ENCODE assay signal across 26 cellular contexts in genomic region chr17:14622622-14623101, GRCh38.
DNase-seq lines count a peak whose midpoint lies in the region; ATAC-seq and TF ChIP-seq lines count a peak whose summit lies in the region.
"Had no signal": no experiment of that assay in that cellular context is flagged by ENCODE, and none has a peak within 500 bp of the region (broad histone marks: within the 10 kb centered on the region; RNA-seq: fewer than 3 reads in every experiment).

No MANE protein-coding gene starts in this region.

- DNase-seq in AG10803 (ENCODE audit: low read depth) (peak; percentile 2), epidermal melanocyte (ENCODE audit: insufficient read length, low spot score) (peak; percentile 22), nephron progenitor cell (peak; percentile 40), AG20443 (ENCODE audit: low spot score) (no peak), NCI-H2081 treated with DMSO at 0.1 percent for 48 hours (lab: John Stamatoyannopoulos, UW) (no peak), C1 segment of cervical spinal cord (lab: John Stamatoyannopoulos, UW) (no peak)
- DNase-seq: activated CD4-positive, alpha-beta T cell treated with anti-CD3 and anti-CD28 coated beads, Interleukin-2, amount 10 ng/mL, durations not matched to agents 24 days and 14 days; activated T-cell treated with anti-CD3 and anti-CD28 coated beads, Interleukin-2, amount 50 U/mL, for 4 hours; body of pancreas; CD4-positive, alpha-beta memory T cell; effector CD8-positive, alpha-beta T cell; MM.1S; NCI-H1436 treated with DMSO at 0.1 percent for 48 hours; NCI-H524 treated with DMSO at 0.1 percent for 48 hours; stimulated activated CD4-positive, alpha-beta T cell treated with anti-CD3 and anti-CD28 coated beads, Interleukin-4, amount 100 ng/mL, for 24 hours; stimulated activated naive CD4-positive, alpha-beta T cell; T-helper 17 cell; uterus had no signal

- POLR2A ChIA-PET in HEK293 (lab: Yijun Ruan, JAX) = interaction anchor here (2.1 kb wide), 1 partner anchor 322 kb away, joined by 14 read pairs; the partner anchor contains the start of gene HS3ST3B1

- CTCF ChIA-PET in HEK293 (lab: Yijun Ruan, JAX) = interaction anchor here (0.8 kb wide), 1 partner anchor 195 kb away, joined by 3 read pairs; no protein-coding TSS in a partner anchor

- H3K27me3 Mint-ChIP-seq in nephron progenitor cell (ENCODE audit: low read depth, poor library complexity) = peaks cover 24% of the 10 kb centered on the region
- H3K27me3 Mint-ChIP-seq: activated CD4-positive, alpha-beta T cell treated with anti-CD3 and anti-CD28 coated beads, Interleukin-2, amount 10 ng/mL, durations not matched to agents 24 days and 14 days had no signal

- H3K4me1 ChIP-seq in HEK293 (ENCODE audit: control insufficient read depth, insufficient read depth, low read length) = peaks cover 19% of the 10 kb centered on the region
- H3K4me1 ChIP-seq: body of pancreas, gastroesophageal sphincter, uterus had no signal

- peak overlapping the region; percentile 77 for H3K27ac Mint-ChIP-seq in nephron progenitor cell
- H3K27ac Mint-ChIP-seq: activated CD4-positive, alpha-beta T cell treated with anti-CD3 and anti-CD28 coated beads, Interleukin-2, amount 10 ng/mL, durations not matched to agents 24 days and 14 days; CD4-positive, alpha-beta memory T cell; T-helper 17 cell had no signal

- ATAC-seq in GM21447 (IDR thresholded peaks at IDR 0.05; ENCODE audit: unreplicated experiment) = no peak
- ATAC-seq: activated T-cell treated with anti-CD3 and anti-CD28 coated beads, Interleukin-2, amount 50 U/mL, for 4 hours; body of pancreas; esophagus mucosa; gastroesophageal sphincter; K562; T-helper 17 cell had no signal

- H3K27ac ChIP-seq in HEK293 (ENCODE audit: extremely low read depth, low read depth, low read length) = peak overlapping the region; percentile 84
- H3K27ac ChIP-seq: body of pancreas, gastroesophageal sphincter, RWPE1, SK-N-MC had no signal

- no peaks in the 10 kb centered on the region for H3K9me3 Mint-ChIP-seq in nephron progenitor cell
- H3K9me3 Mint-ChIP-seq: activated CD4-positive, alpha-beta T cell treated with anti-CD3 and anti-CD28 coated beads, Interleukin-2, amount 10 ng/mL, durations not matched to agents 24 days and 14 days; activated T-cell treated with anti-CD3 and anti-CD28 coated beads, Interleukin-2, amount 50 U/mL, for 4 hours had no signal

- H3K9me3 ChIP-seq in HEK293 (ENCODE audit: control insufficient read depth, insufficient read depth, low read depth, low read length) = no peaks in the 10 kb centered on the region
- H3K9me3 ChIP-seq: body of pancreas, gastroesophageal sphincter, uterus had no signal

- H3K4me3 ChIP-seq in AG10803 (ENCODE audit: low read length) = no peak overlapping the region
- no peak overlapping the region for H3K4me3 ChIP-seq in HEK293 (ENCODE audit: low read depth, low read length)
- H3K4me3 ChIP-seq: body of pancreas, gastroesophageal sphincter, K562, SK-N-MC, skin epidermis, uterus had no signal

- H3K4me1 Mint-ChIP-seq in nephron progenitor cell = peaks cover 43% of the 10 kb centered on the region
- H3K4me1 Mint-ChIP-seq: activated CD4-positive, alpha-beta T cell treated with anti-CD3 and anti-CD28 coated beads, Interleukin-2, amount 10 ng/mL, durations not matched to agents 24 days and 14 days; CD4-positive, alpha-beta memory T cell; T-helper 17 cell had no signal

- H3K4me3 Mint-ChIP-seq in nephron progenitor cell = peak overlapping the region; percentile 35
- H3K4me3 Mint-ChIP-seq: activated CD4-positive, alpha-beta T cell treated with anti-CD3 and anti-CD28 coated beads, Interleukin-2, amount 10 ng/mL, durations not matched to agents 24 days and 14 days; activated T-cell treated with anti-CD3 and anti-CD28 coated beads, Interleukin-2, amount 50 U/mL, for 4 hours; CD4-positive, alpha-beta memory T cell; T-helper 17 cell had no signal

- no peaks in the 10 kb centered on the region for H3K36me3 ChIP-seq in HEK293 (ENCODE audit: control insufficient read depth in 2 of 2, insufficient read depth in 1 of 2, low read length in 2 of 2)
- H3K36me3 ChIP-seq: gastroesophageal sphincter, uterus had no signal

- TF ChIP-seq CTCF in AG10803 (conservative IDR thresholded peaks at IDR 0.05; ENCODE audit: low read length) (no peak), HEK293 (tag by site-specific recombination; IDR thresholded peaks at IDR 0.05) (no peak), nephron progenitor cell (IDR thresholded peaks at IDR 0.05) (no peak)

- H3K36me3 Mint-ChIP-seq in nephron progenitor cell (ENCODE audit: low read depth) = peaks cover 5% of the 10 kb centered on the region
- H3K36me3 Mint-ChIP-seq: CD4-positive, alpha-beta memory T cell had no signal

TF ChIP-seq in HEK293, 187 proteins besides CTCF, POLR2A, EP300 and RAD21 (continues in another document):
- TF ChIP-seq ZNF776 (tag by site-specific recombination; IDR thresholded peaks at IDR 0.05; ENCODE audit: borderline replicate concordance) (no peak), ZBTB7A (tag by site-specific recombination; IDR thresholded peaks at IDR 0.05; ENCODE audit: low read depth) (no peak), ZNF426 (tag by site-specific recombination; IDR thresholded peaks at IDR 0.05) (0 out of 2 replicates have a peak, but pooled peaks have one; percentile 10), ZNF112 (tag by site-specific recombination; IDR thresholded peaks at IDR 0.05) (no peak), MYNN (tag by site-specific recombination; IDR thresholded peaks at IDR 0.05; ENCODE audit: borderline replicate concordance) (0 out of 2 replicates have a peak, but pooled peaks have one; percentile 11), ZNF747 (tag by site-specific recombination; IDR thresholded peaks at IDR 0.05) (no peak), ZBTB48 (tag by site-specific recombination; IDR thresholded peaks at IDR 0.05) (peak; percentile 25; the same call in 1 of the 2 replicates), ZNF548 (tag by site-specific recombination; IDR thresholded peaks at IDR 0.05) (no peak), ZFP41 (tag by site-specific recombination; IDR thresholded peaks at IDR 0.05; ENCODE audit: borderline replicate concordance) (no peak), ZNF175 (tag by site-specific recombination; IDR thresholded peaks at IDR 0.05) (no peak), ZNF76 (tag by site-specific recombination; IDR thresholded peaks at IDR 0.05; ENCODE audit: borderline replicate concordance, low read depth) (peak; percentile 34; the same call in 1 of the 2 replicates), ZNF362 (tag by site-specific recombination; IDR thresholded peaks at IDR 0.05) (no peak), OSR2 (tag by site-specific recombination; IDR thresholded peaks at IDR 0.05) (peak; percentile 99), ZNF571 (tag by site-specific recombination; IDR thresholded peaks at IDR 0.05) (no peak), ZNF449 (tag by site-specific recombination; IDR thresholded peaks at IDR 0.05) (no peak), ZBTB21 (tag by site-specific recombination; IDR thresholded peaks at IDR 0.05) (peak; percentile 59; the same call in 1 of the 2 replicates), SCRT1 (tag by site-specific recombination; IDR thresholded peaks at IDR 0.05; ENCODE audit: borderline replicate concordance) (no peak), ZNF707 (tag by site-specific recombination; IDR thresholded peaks at IDR 0.05) (no peak), ZNF623 (tag by site-specific recombination; IDR thresholded peaks at IDR 0.05) (no peak), KLF1 (tag by site-specific recombination; IDR thresholded peaks at IDR 0.05) (0 out of 2 replicates have a peak, but pooled peaks have one; percentile 16), MEIS1 (CRISPR knock-in tag; IDR thresholded peaks at IDR 0.05; ENCODE audit: borderline replicate concordance) (no peak), ZNF660 (tag by site-specific recombination; IDR thresholded peaks at IDR 0.05) (0 out of 2 replicates have a peak, but pooled peaks have one; percentile 51), ZNF837 (tag by site-specific recombination; IDR thresholded peaks at IDR 0.05) (no peak), PRDM6 (tag by site-specific recombination; IDR thresholded peaks at IDR 0.05) (peak; percentile 100), ZNF132 (tag by site-specific recombination; IDR thresholded peaks at IDR 0.05; ENCODE audit: borderline replicate concordance) (no peak)

Comparison
In these comparisons a context has a peak if more than half of its experiments do, and no peak if none do; other contexts are left out.
1. DNase-seq: peak in AG10803 (single experiment), epidermal melanocyte (single experiment) and nephron progenitor cell (single experiment); none in AG20443 (single experiment), NCI-H2081 treated with DMSO at 0.1 percent for 48 hours (single experiment) and C1 segment of cervical spinal cord (0 of 14).